Comparison of ENCODE assay signal across 12 cellular contexts in the genomic region with DNA sequence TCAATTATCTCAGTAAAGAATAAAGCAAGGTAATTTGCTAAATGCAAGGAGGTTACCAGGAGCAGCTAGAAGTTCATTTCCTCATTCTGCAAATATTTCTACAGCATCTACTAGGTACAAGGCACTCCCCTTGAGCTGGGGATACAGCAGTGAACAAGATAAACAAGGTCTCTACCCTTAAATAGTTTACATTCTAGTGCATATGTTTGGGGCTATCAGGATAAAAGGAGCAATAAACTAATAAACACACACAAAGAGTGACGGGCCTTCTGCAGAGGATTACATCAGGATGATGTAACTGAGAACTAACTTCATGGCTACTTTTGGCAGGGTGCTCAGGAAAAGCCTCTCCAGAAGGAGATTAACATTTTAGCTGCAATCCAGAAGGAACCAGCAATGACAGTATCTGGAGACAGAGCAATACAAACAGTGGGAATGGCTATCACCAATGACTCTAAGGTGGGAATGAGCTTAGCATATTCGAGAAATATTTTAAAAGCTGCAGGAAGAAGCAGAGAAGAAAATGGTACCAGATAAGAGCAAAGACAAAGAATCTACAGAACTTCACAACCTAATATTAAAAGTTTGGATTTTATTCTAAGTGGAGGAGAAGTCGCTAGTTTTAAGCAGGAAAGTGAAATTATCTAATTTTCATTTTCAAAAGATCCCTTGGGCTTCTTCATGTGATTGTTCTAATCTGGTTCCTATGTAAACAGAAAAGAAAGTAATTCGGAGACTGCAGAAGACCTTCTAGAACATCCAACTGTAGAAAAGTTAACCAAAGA. TPM values are rescaled to one million over a fixed set of nuclear protein-coding genes. Genes with fewer than 3 reads are reported as not detected.
DNase-seq lines count a peak whose midpoint lies in the region; ATAC-seq, FAIRE-seq and TF ChIP-seq lines count a peak whose summit lies in the region.
"Had no signal": no experiment of that assay in that cellular context is flagged by ENCODE, and none has a peak within 500 bp of the region (broad histone marks: within the 10 kb centered on the region; RNA-seq: fewer than 3 reads in every experiment).

No MANE protein-coding gene starts in this region.

- H3K27ac ChIP-seq in A549, result peak overlapping the region; percentile 44 to 46; a peak in 5 of 6 replicates
- H3K27ac ChIP-seq in GM23248, result peak overlapping the region; percentile 54
- H3K27ac ChIP-seq in ascending aorta, result peak overlapping the region; percentile 62 to 67
- H3K27ac ChIP-seq in left lung, result peak overlapping the region in 1 of 2 donors; percentile 10
- H3K27ac ChIP-seq: suprapubic skin had no signal

- H3K4me1 ChIP-seq in A549 (peaks cover 43% of the 10 kb centered on the region), GM23248 (ENCODE audit: insufficient read depth) (peaks cover 35% of the 10 kb centered on the region), ascending aorta (peaks cover 0 to 29% of the 10 kb centered on the region in 2 donors), left lung (peaks cover 0 to 49% of the 10 kb centered on the region in 2 donors)
- H3K4me1 ChIP-seq: suprapubic skin had no signal

- H3K79me2 ChIP-seq in GM23248 (ENCODE audit: insufficient read depth), result peaks cover 85% of the 10 kb centered on the region

- no peak overlapping the region for H3K4me3 ChIP-seq in A549
- peak overlapping the region; percentile 30 for H3K4me3 ChIP-seq in GM23248
- H3K4me3 ChIP-seq in ascending aorta, result peak overlapping the region in 1 of 2 donors; percentile 26
- no peak overlapping the region for H3K4me3 ChIP-seq in left lung
- H3K4me3 ChIP-seq: suprapubic skin had no signal

- 65% methylated on average over 4 of the region's 4 CpGs for WGBS in A549 (ENCODE audit: missing lambda C conversion rate)
- 52 to 57% methylated on average over 4 of the region's 4 CpGs for WGBS in GM23248 (ENCODE audit: low coverage in 1 of 2, low lambda C conversion rate in 2 of 2, missing lambda C conversion rate in 2 of 2), 2 experiments

- H3K9ac ChIP-seq in GM23248, result peak overlapping the region; percentile 53

- TF ChIP-seq EP300 in A549 (IDR thresholded peaks at IDR 0.05), result no peak

- H3K36me3 ChIP-seq in GM23248 (ENCODE audit: low read depth) (0 out of 2 replicates have a peak, but pooled peaks cover 4% of the 10 kb centered on the region), ascending aorta (peaks cover 5 to 11% of the 10 kb centered on the region in 2 donors), left lung (peaks cover 0 to 34% of the 10 kb centered on the region in 2 donors)

- peaks cover 15% of the 10 kb centered on the region for H3F3A ChIP-seq in GM23248 (ENCODE audit: insufficient read depth)

- in situ Hi-C loops in GM23248 (cut with MboI), result no loop called here

- H2AFZ ChIP-seq in GM23248, result no peak overlapping the region; the same call in 1 of the 2 replicates

- H3K4me2 ChIP-seq in A549 (peak overlapping the region; percentile 31), GM23248 (ENCODE audit: unreplicated experiment) (peak overlapping the region; percentile 44)

- TF ChIP-seq CTCF in A549 (IDR thresholded peaks at IDR 0.05) (no peak), ascending aorta (IDR thresholded peaks at IDR 0.05) (no peak), left lung (IDR thresholded peaks at IDR 0.05) (no peak)

- no peaks in the 10 kb centered on the region for H3K9me2 ChIP-seq in GM23248 (ENCODE audit: insufficient read depth)

- no peak for TF ChIP-seq POLR2A in A549 (IDR thresholded peaks at IDR 0.05; ENCODE audit: low read length)

- H4K20me1 ChIP-seq in GM23248 (ENCODE audit: insufficient read depth), result no peaks in the 10 kb centered on the region

- ATAC-seq in A549 (peak; percentile 49 to 55; a peak in 5 of 6 replicates), left lung (peak; percentile 9), HG03280 (IDR thresholded peaks at IDR 0.05; ENCODE audit: unreplicated experiment) (no peak), HG03159 (IDR thresholded peaks at IDR 0.05; ENCODE audit: unreplicated experiment) (no peak), GM18907 (IDR thresholded peaks at IDR 0.05; ENCODE audit: unreplicated experiment) (no peak)

- peak in 1 of 2 experiments; percentile 34 for DNase-seq in A549 (ENCODE audit: low read depth in 1 of 2, low spot score in 1 of 2)
- DNase-seq in GM23248, result peak; percentile 80
- DNase-seq in ascending aorta (ENCODE audit: low spot score in 2 of 2), result no peak
- DNase-seq in left lung, result no peak
- DNase-seq in kidney tubule cell (ENCODE audit: low spot score), result no peak
- DNase-seq: activated naive CD4-positive, alpha-beta T cell treated with Interleukin-2 at 50 U/mL for 16 hours; NCI-H510A treated with DMSO at 0.1 percent for 48 hours had no signal

- H3K27me3 ChIP-seq in GM23248 (replicated peaks; ENCODE audit: insufficient read depth) (no peaks in the 10 kb centered on the region), ascending aorta (no peaks in the 10 kb centered on the region), left lung (no peaks in the 10 kb centered on the region)
- H3K27me3 ChIP-seq: suprapubic skin had no signal

- no peak for FAIRE-seq in A549 (lab: Jason Lieb, UNC)
- FAIRE-seq: TTC549 had no signal

- CTCF ChIA-PET in A549 (lab: Yijun Ruan, JAX), result interaction anchor here (0.6 to 2.8 kb wide), 3 partner anchors 8 to 11 kb away, joined by 3 to 17 read pairs (median 3); no protein-coding TSS in a partner anchor

- H3K9me3 ChIP-seq in A549 (no peaks in the 10 kb centered on the region), GM23248 (ENCODE audit: low read depth) (no peaks in the 10 kb centered on the region), ascending aorta (no peaks in the 10 kb centered on the region), left lung (no peaks in the 10 kb centered on the region)
- H3K9me3 ChIP-seq: suprapubic skin had no signal

- TF ChIP-seq RAD21 in A549 (conservative IDR thresholded peaks at IDR 0.05 in 1 of 2, IDR thresholded peaks at IDR 0.05 in 1 of 2), result no peak

- intact Hi-C loops in ascending aorta (cut with DNase I), result no loop called here
- intact Hi-C loops in left lung (cut with DNase I), result no loop called here

- POLR2A ChIA-PET in A549 (lab: Yijun Ruan, JAX), result interaction anchor here (0.7 kb wide), 1 partner anchor 25 kb away, joined by 3 read pairs; no protein-coding TSS in a partner anchor

TF ChIP-seq in A549, 52 proteins besides CTCF, POLR2A, EP300 and RAD21 (continues in another document):
- TF ChIP-seq, protein P1, sequence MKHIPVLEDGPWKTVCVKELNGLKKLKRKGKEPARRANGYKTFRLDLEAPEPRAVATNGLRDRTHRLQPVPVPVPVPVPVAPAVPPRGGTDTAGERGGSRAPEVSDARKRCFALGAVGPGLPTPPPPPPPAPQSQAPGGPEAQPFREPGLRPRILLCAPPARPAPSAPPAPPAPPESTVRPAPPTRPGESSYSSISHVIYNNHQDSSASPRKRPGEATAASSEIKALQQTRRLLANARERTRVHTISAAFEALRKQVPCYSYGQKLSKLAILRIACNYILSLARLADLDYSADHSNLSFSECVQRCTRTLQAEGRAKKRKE (CRISPR knock-in tag; IDR thresholded peaks at IDR 0.05; ENCODE audit: low read depth), result no peak
- TF ChIP-seq SMC3 (IDR thresholded peaks at IDR 0.05) (no peak), TP53 (CRISPR knock-in tag; IDR thresholded peaks at IDR 0.05) (no peak), FOXS1 (CRISPR knock-in tag; IDR thresholded peaks at IDR 0.05) (no peak), CBX8 (IDR thresholded peaks at IDR 0.05) (no peak)
- TF ChIP-seq, protein P2, sequence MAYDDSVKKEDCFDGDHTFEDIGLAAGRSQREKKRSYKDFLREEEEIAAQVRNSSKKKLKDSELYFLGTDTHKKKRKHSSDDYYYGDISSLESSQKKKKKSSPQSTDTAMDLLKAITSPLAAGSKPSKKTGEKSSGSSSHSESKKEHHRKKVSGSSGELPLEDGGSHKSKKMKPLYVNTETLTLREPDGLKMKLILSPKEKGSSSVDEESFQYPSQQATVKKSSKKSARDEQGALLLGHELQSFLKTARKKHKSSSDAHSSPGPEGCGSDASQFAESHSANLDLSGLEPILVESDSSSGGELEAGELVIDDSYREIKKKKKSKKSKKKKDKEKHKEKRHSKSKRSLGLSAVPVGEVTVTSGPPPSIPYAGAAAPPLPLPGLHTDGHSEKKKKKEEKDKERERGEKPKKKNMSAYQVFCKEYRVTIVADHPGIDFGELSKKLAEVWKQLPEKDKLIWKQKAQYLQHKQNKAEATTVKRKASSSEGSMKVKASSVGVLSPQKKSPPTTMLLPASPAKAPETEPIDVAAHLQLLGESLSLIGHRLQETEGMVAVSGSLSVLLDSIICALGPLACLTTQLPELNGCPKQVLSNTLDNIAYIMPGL (CRISPR knock-in tag; IDR thresholded peaks at IDR 0.05; ENCODE audit: borderline replicate concordance), result no peak
- TF ChIP-seq, protein P3, sequence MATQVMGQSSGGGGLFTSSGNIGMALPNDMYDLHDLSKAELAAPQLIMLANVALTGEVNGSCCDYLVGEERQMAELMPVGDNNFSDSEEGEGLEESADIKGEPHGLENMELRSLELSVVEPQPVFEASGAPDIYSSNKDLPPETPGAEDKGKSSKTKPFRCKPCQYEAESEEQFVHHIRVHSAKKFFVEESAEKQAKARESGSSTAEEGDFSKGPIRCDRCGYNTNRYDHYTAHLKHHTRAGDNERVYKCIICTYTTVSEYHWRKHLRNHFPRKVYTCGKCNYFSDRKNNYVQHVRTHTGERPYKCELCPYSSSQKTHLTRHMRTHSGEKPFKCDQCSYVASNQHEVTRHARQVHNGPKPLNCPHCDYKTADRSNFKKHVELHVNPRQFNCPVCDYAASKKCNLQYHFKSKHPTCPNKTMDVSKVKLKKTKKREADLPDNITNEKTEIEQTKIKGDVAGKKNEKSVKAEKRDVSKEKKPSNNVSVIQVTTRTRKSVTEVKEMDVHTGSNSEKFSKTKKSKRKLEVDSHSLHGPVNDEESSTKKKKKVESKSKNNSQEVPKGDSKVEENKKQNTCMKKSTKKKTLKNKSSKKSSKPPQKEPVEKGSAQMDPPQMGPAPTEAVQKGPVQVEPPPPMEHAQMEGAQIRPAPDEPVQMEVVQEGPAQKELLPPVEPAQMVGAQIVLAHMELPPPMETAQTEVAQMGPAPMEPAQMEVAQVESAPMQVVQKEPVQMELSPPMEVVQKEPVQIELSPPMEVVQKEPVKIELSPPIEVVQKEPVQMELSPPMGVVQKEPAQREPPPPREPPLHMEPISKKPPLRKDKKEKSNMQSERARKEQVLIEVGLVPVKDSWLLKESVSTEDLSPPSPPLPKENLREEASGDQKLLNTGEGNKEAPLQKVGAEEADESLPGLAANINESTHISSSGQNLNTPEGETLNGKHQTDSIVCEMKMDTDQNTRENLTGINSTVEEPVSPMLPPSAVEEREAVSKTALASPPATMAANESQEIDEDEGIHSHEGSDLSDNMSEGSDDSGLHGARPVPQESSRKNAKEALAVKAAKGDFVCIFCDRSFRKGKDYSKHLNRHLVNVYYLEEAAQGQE (IDR thresholded peaks at IDR 0.05), result no peak

RNA-seq across cellular contexts. Expression of a gene that starts 25.8 kb away (rescaled TPM):
- 33.0 and 33.5 TPM in 2 replicates for polyA plus RNA-seq in A549 (2011; rRNA removed)
- polyA plus RNA-seq in A549 (2012; cell fraction: cytosol; rRNA removed), result 8.6 and 10.6 TPM in 2 replicates
- polyA plus RNA-seq in A549 (2012; cell fraction: nucleus; rRNA removed), result 9.4 and 12.5 TPM in 2 replicates
- polyA plus RNA-seq in A549 (2017; fragmentation: RNase III; extraction: RNeasy Plus Mini Kit Qiagen cat#74134 plus additional on column Dnase treatment), result 14.0 to 14.4 TPM (median 14.3 TPM) in 3 replicates
- 61.5 and 62.0 TPM in 2 replicates for polyA minus RNA-seq in A549 (2011; rRNA and poly(A)+ RNA removed)
- 16.9 and 18.2 TPM in 2 replicates for total RNA-seq in GM23248 (2014; rRNA removed; shearing (Covaris generic))
- polyA plus RNA-seq in GM23248 (2016; fragmentation: Nextera tagmentation; extraction: Ambion mirVana), result 8.3 and 9.2 TPM in 2 replicates
- 162 TPM for total RNA-seq in ascending aorta
- total RNA-seq in left lung, result 10 to 100 TPM; 54.2 to 58.2 TPM

Comparison
In these comparisons a context has a peak if more than half of its experiments do, and no peak if none do; other contexts are left out.
1. ATAC-seq: peak in A549 (2 of 2) and left lung (single experiment); none in HG03280 (single experiment), HG03159 (single experiment) and GM18907 (single experiment).